ENCODE assay signal across 1 cellular context in genomic region chr10:58336242-58336641, GRCh38.
TF ChIP-seq lines count a peak whose summit lies in the region.

No MANE protein-coding gene starts in this region.

TF ChIP-seq in H1, 55 proteins besides CTCF, POLR2A, EP300 and RAD21 (continued from another document):
- TF ChIP-seq SIN3A (conservative IDR thresholded peaks at IDR 0.05 in 1 of 2, IDR thresholded peaks at IDR 0.05 in 1 of 2; ENCODE audit: low read depth in 1 of 2, low read length in 2 of 2) (no peak), BCL11A (IDR thresholded peaks at IDR 0.05; ENCODE audit: low read depth in 2 of 2, low read length in 2 of 2) (no peak), SUZ12 (IDR thresholded peaks at IDR 0.05; ENCODE audit: low read length) (no peak), POU5F1 (IDR thresholded peaks at IDR 0.05; ENCODE audit: low read depth, low read length) (no peak)
